ENCODE assay signal across 8 cellular contexts in genomic region chr18:26619350-26619749, GRCh38.
"Had no signal": no experiment of that assay in that cellular context is flagged by ENCODE, and none has a peak within 500 bp of the region (broad histone marks: within the 10 kb centered on the region; RNA-seq: fewer than 3 reads in every experiment).

No MANE protein-coding gene starts in this region.

- H3K4me3 ChIP-seq: K562 had no signal

- H3K27ac Mint-ChIP-seq: IgD-negative memory B cell had no signal

- H3K36me3 Mint-ChIP-seq: IgD-negative memory B cell had no signal

- H3K4me3 Mint-ChIP-seq: IgD-negative memory B cell had no signal

- H3K4me1 Mint-ChIP-seq: IgD-negative memory B cell had no signal

- DNase-seq: IMR-90, KBM-7, KG1 had no signal

- H3K9ac ChIP-seq: KMS-11 had no signal

- H3K27ac ChIP-seq: HL-60, KMS-11 had no signal

- ATAC-seq: HepG2, K562 had no signal
